ENCODE assay signal across 35 cellular contexts in the genomic region with DNA sequence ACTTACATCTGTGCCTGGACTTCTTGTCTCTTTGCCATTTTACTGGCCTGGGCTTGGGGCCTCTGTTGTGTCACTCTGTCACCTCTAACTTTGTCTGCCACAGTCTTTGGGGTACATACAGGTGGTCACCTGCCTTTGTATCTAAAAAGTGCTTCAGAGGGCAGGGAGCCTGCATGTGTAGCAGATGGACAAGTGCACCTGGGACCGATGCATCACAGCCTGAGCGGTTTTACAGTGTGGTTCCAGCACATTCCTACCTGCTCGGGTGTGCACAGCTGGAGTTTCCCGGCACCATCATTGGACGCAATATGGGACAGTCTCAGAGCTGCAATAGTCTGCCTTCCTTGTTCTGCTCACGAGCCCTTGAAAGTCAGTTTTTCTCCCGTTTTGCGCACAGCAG.
"Had no signal": no experiment of that assay in that cellular context is flagged by ENCODE, and none has a peak within 500 bp of the region (broad histone marks: within the 10 kb centered on the region; RNA-seq: fewer than 3 reads in every experiment).

No MANE protein-coding gene starts in this region.

- H3K9me3 Mint-ChIP-seq: activated CD4-positive, alpha-beta memory T cell treated with anti-CD3 and anti-CD28 coated beads for 36 hours; activated CD4-positive, alpha-beta T cell treated with anti-CD3 and anti-CD28 coated beads, Interleukin-2, amount 10 ng/mL, durations not matched to agents 24 days and 14 days; activated naive CD4-positive, alpha-beta T cell treated with anti-CD3 and anti-CD28 coated beads for 36 hours; activated naive CD4-positive, alpha-beta T cell treated with anti-CD3 and anti-CD28 coated beads, Interleukin-2, amount 50 U/mL, for 24 hours; activated naive CD8-positive, alpha-beta T cell treated with anti-CD3 and anti-CD28 coated beads for 36 hours; activated naive CD8-positive, alpha-beta T cell treated with anti-CD3 and anti-CD28 coated beads, Interleukin-2, amount 50 U/mL, for 24 hours; activated T-helper 1 cell treated with anti-CD3 and anti-CD28 coated beads, Interleukin-12 subunit alpha, Interleukin-12 subunit beta, Interleukin-2, Interleukin-4 antibody, amounts not matched to agents 30 ng/mL and 10 ng/mL and 1 ng/mL, durations not matched to agents 14 hours and 24 hours and 36 hours; activated T-helper 2 cell treated with anti-CD3 and anti-CD28 coated beads, Interferon-gamma antibody, Interleukin-2, Interleukin-4, amounts not matched to agents 10 μg/mL and 5 μg/mL and 100 μg/mL, durations not matched to agents 14 hours and 24 hours and 36 hours; dendritic cell treated with granulocyte-macrophage colony-stimulating factor and Interleukin-4, amounts not matched to agents 40 ng/mL and 50 ng/mL, for 4 days; endodermal cell; T-cell; T-helper 1 cell treated with Interleukin-12 subunit alpha and Interleukin-12 subunit beta and Interleukin-4 antibody, amounts not matched to agents 30 μg/mL and 1 μg/mL, for 36 hours had no signal

- ATAC-seq: activated CD4-positive, alpha-beta T cell treated with anti-CD3 and anti-CD28 coated beads for 36 hours; activated CD8-positive, alpha-beta memory T cell treated with anti-CD3 and anti-CD28 coated beads, Interleukin-2, amount 10 ng/mL, durations not matched to agents 7 days and 5 days; activated CD8-positive, alpha-beta T cell treated with anti-CD3 and anti-CD28 coated beads, Interleukin-2, amount 10 ng/mL, durations not matched to agents 7 days and 5 days; activated naive CD8-positive, alpha-beta T cell treated with anti-CD3 and anti-CD28 coated beads, Interleukin-2, amount 50 U/mL, for 24 hours; body of pancreas; gastroesophageal sphincter; T-cell had no signal

- H3K27ac ChIP-seq: adrenal gland, body of pancreas, colonic mucosa, dorsolateral prefrontal cortex, esophagus muscularis mucosa, gastroesophageal sphincter had no signal

- H3K4me1 ChIP-seq: adrenal gland, body of pancreas, colonic mucosa, gastroesophageal sphincter had no signal

- H3K36me3 Mint-ChIP-seq: activated CD4-positive, alpha-beta memory T cell treated with anti-CD3 and anti-CD28 coated beads for 36 hours; activated CD8-positive, alpha-beta memory T cell treated with anti-CD3 and anti-CD28 coated beads, Interleukin-2, amount 10 ng/mL, durations not matched to agents 7 days and 5 days; activated naive CD4-positive, alpha-beta T cell treated with anti-CD3 and anti-CD28 coated beads, Interleukin-2, amount 50 U/mL, for 24 hours; activated naive CD8-positive, alpha-beta T cell treated with anti-CD3 and anti-CD28 coated beads for 36 hours; T-cell had no signal

- H3K4me3 Mint-ChIP-seq: activated CD4-positive, alpha-beta memory T cell treated with anti-CD3 and anti-CD28 coated beads for 36 hours; activated CD4-positive, alpha-beta T cell treated with anti-CD3 and anti-CD28 coated beads for 36 hours; activated CD4-positive, alpha-beta T cell treated with anti-CD3 and anti-CD28 coated beads, Interleukin-2, amount 10 ng/mL, durations not matched to agents 24 days and 14 days; activated CD8-positive, alpha-beta memory T cell treated with anti-CD3 and anti-CD28 coated beads, Interleukin-2, amount 10 ng/mL, durations not matched to agents 7 days and 5 days; activated CD8-positive, alpha-beta T cell treated with anti-CD3 and anti-CD28 coated beads, Interleukin-2, amount 10 ng/mL, durations not matched to agents 7 days and 5 days; activated naive CD4-positive, alpha-beta T cell treated with anti-CD3 and anti-CD28 coated beads for 36 hours; activated naive CD4-positive, alpha-beta T cell treated with anti-CD3 and anti-CD28 coated beads, Interleukin-2, amount 50 U/mL, for 24 hours; activated naive CD8-positive, alpha-beta T cell treated with anti-CD3 and anti-CD28 coated beads for 36 hours; activated naive CD8-positive, alpha-beta T cell treated with anti-CD3 and anti-CD28 coated beads, Interleukin-2, amount 50 U/mL, for 24 hours; activated T-helper 1 cell treated with anti-CD3 and anti-CD28 coated beads, Interleukin-12 subunit alpha, Interleukin-12 subunit beta, Interleukin-2, Interleukin-4 antibody, amounts not matched to agents 30 ng/mL and 10 ng/mL and 1 ng/mL, durations not matched to agents 14 hours and 24 hours and 36 hours; dendritic cell treated with granulocyte-macrophage colony-stimulating factor and Interleukin-4, amounts not matched to agents 40 ng/mL and 50 ng/mL, for 4 days; endodermal cell; T-cell; T-helper 1 cell treated with Interleukin-12 subunit alpha and Interleukin-12 subunit beta and Interleukin-4 antibody, amounts not matched to agents 30 μg/mL and 1 μg/mL, for 36 hours had no signal

- DNase-seq: activated CD4-positive, alpha-beta memory T cell treated with anti-CD3 and anti-CD28 coated beads for 36 hours; activated CD4-positive, alpha-beta T cell treated with anti-CD3 and anti-CD28 coated beads for 36 hours; activated CD4-positive, alpha-beta T cell treated with anti-CD3 and anti-CD28 coated beads, Interleukin-2, amount 10 ng/mL, durations not matched to agents 24 days and 14 days; activated CD4-positive, CD25-positive, alpha-beta regulatory T cell; activated CD4-positive, CD25-positive, alpha-beta regulatory T cell treated with anti-CD3 and anti-CD28 coated beads, Interleukin-2, amount 50 U/mL, for 72 hours; activated CD8-positive, alpha-beta memory T cell treated with anti-CD3 and anti-CD28 coated beads, Interleukin-2, amount 10 ng/mL, durations not matched to agents 7 days and 5 days; activated CD8-positive, alpha-beta memory T cell treated with anti-CD3 and anti-CD28 coated beads, Interleukin-2, amount 50 U/mL, for 4 hours; activated CD8-positive, alpha-beta T cell treated with anti-CD3 and anti-CD28 coated beads, Interleukin-2, amount 10 ng/mL, durations not matched to agents 7 days and 5 days; activated effector memory CD4-positive, alpha-beta T cell treated with anti-CD3 and anti-CD28 coated beads, Interleukin-2, amount 50 U/mL, for 16 hours; activated naive CD4-positive, alpha-beta T cell treated with anti-CD3 and anti-CD28 coated beads for 36 hours; activated naive CD8-positive, alpha-beta T cell treated with anti-CD3 and anti-CD28 coated beads for 36 hours; activated naive CD8-positive, alpha-beta T cell treated with anti-CD3 and anti-CD28 coated beads, Interleukin-2, amount 50 U/mL, for 24 hours; activated T-cell treated with anti-CD3 and anti-CD28 coated beads, Interleukin-2, amount 50 U/mL, for 1 hour; activated T-cell treated with anti-CD3 and anti-CD28 coated beads, Interleukin-2, amount 50 U/mL, for 48 hours; adrenal gland; amygdala; aorta; cerebellar nuclear complex; colonic mucosa; dorsolateral prefrontal cortex; effector memory CD4-positive, alpha-beta T cell; erythroblast; foreskin melanocyte; SW 1271; T-cell; T-helper 9 cell had no signal

- H3K9me3 ChIP-seq: adrenal gland, body of pancreas, colonic mucosa, esophagus muscularis mucosa, gastroesophageal sphincter had no signal

- H3K36me3 ChIP-seq: adrenal gland, colonic mucosa, gastroesophageal sphincter had no signal

- H3K4me1 Mint-ChIP-seq: activated CD4-positive, alpha-beta T cell treated with anti-CD3 and anti-CD28 coated beads for 36 hours; activated CD4-positive, alpha-beta T cell treated with anti-CD3 and anti-CD28 coated beads, Interleukin-2, amount 10 ng/mL, durations not matched to agents 24 days and 14 days; activated CD8-positive, alpha-beta memory T cell treated with anti-CD3 and anti-CD28 coated beads, Interleukin-2, amount 10 ng/mL, durations not matched to agents 7 days and 5 days; activated naive CD4-positive, alpha-beta T cell treated with anti-CD3 and anti-CD28 coated beads, Interleukin-2, amount 50 U/mL, for 24 hours; activated naive CD8-positive, alpha-beta T cell treated with anti-CD3 and anti-CD28 coated beads for 36 hours; activated naive CD8-positive, alpha-beta T cell treated with anti-CD3 and anti-CD28 coated beads, Interleukin-2, amount 50 U/mL, for 24 hours; T-cell had no signal

- H3K27me3 ChIP-seq: adrenal gland, body of pancreas, colonic mucosa, dorsolateral prefrontal cortex, esophagus muscularis mucosa, gastroesophageal sphincter had no signal

- H3K4me3 ChIP-seq: adrenal gland, body of pancreas, colonic mucosa, dorsolateral prefrontal cortex, esophagus muscularis mucosa, gastroesophageal sphincter had no signal

- H3K27me3 Mint-ChIP-seq: activated CD4-positive, alpha-beta memory T cell treated with anti-CD3 and anti-CD28 coated beads for 36 hours; activated CD4-positive, alpha-beta T cell treated with anti-CD3 and anti-CD28 coated beads for 36 hours; activated CD4-positive, alpha-beta T cell treated with anti-CD3 and anti-CD28 coated beads, Interleukin-2, amount 10 ng/mL, durations not matched to agents 24 days and 14 days; activated CD8-positive, alpha-beta memory T cell treated with anti-CD3 and anti-CD28 coated beads, Interleukin-2, amount 10 ng/mL, durations not matched to agents 7 days and 5 days; activated naive CD8-positive, alpha-beta T cell treated with anti-CD3 and anti-CD28 coated beads, Interleukin-2, amount 50 U/mL, for 24 hours had no signal

- H3K27ac Mint-ChIP-seq: activated CD4-positive, alpha-beta memory T cell treated with anti-CD3 and anti-CD28 coated beads for 36 hours; activated CD4-positive, alpha-beta T cell treated with anti-CD3 and anti-CD28 coated beads for 36 hours; activated CD4-positive, alpha-beta T cell treated with anti-CD3 and anti-CD28 coated beads, Interleukin-2, amount 10 ng/mL, durations not matched to agents 24 days and 14 days; activated CD8-positive, alpha-beta memory T cell treated with anti-CD3 and anti-CD28 coated beads, Interleukin-2, amount 10 ng/mL, durations not matched to agents 7 days and 5 days; activated CD8-positive, alpha-beta T cell treated with anti-CD3 and anti-CD28 coated beads, Interleukin-2, amount 10 ng/mL, durations not matched to agents 7 days and 5 days; activated naive CD4-positive, alpha-beta T cell treated with anti-CD3 and anti-CD28 coated beads for 36 hours; activated naive CD4-positive, alpha-beta T cell treated with anti-CD3 and anti-CD28 coated beads, Interleukin-2, amount 50 U/mL, for 24 hours; activated naive CD8-positive, alpha-beta T cell treated with anti-CD3 and anti-CD28 coated beads for 36 hours; activated naive CD8-positive, alpha-beta T cell treated with anti-CD3 and anti-CD28 coated beads, Interleukin-2, amount 50 U/mL, for 24 hours; activated T-helper 1 cell treated with anti-CD3 and anti-CD28 coated beads, Interleukin-12 subunit alpha, Interleukin-12 subunit beta, Interleukin-2, Interleukin-4 antibody, amounts not matched to agents 30 ng/mL and 10 ng/mL and 1 ng/mL, durations not matched to agents 14 hours and 24 hours and 36 hours; activated T-helper 2 cell treated with anti-CD3 and anti-CD28 coated beads, Interferon-gamma antibody, Interleukin-2, Interleukin-4, amounts not matched to agents 10 μg/mL and 5 μg/mL and 100 μg/mL, durations not matched to agents 14 hours and 24 hours and 36 hours; dendritic cell treated with granulocyte-macrophage colony-stimulating factor and Interleukin-4, amounts not matched to agents 40 ng/mL and 50 ng/mL, for 4 days; endodermal cell; T-cell; T-helper 1 cell treated with Interleukin-12 subunit alpha and Interleukin-12 subunit beta and Interleukin-4 antibody, amounts not matched to agents 30 μg/mL and 1 μg/mL, for 36 hours had no signal
